Comparison of ENCODE assay signal across 2 cellular contexts in genomic region chr1:211716555-211716954, GRCh38. TPM values are rescaled to one million over a fixed set of nuclear protein-coding genes. Genes with fewer than 3 reads are reported as not detected.
"Had no signal": no experiment of that assay in that cellular context is flagged by ENCODE, and none has a peak within 500 bp of the region (broad histone marks: within the 10 kb centered on the region; RNA-seq: fewer than 3 reads in every experiment).

No MANE protein-coding gene starts in this region.

RNA-seq across cellular contexts. Expression of gene NEK2, which starts 41.1 kb away (rescaled TPM):
- total RNA-seq: posterior vena cava, psoas muscle had no signal
